ENCODE assay signal across 25 cellular contexts in the genomic region with DNA sequence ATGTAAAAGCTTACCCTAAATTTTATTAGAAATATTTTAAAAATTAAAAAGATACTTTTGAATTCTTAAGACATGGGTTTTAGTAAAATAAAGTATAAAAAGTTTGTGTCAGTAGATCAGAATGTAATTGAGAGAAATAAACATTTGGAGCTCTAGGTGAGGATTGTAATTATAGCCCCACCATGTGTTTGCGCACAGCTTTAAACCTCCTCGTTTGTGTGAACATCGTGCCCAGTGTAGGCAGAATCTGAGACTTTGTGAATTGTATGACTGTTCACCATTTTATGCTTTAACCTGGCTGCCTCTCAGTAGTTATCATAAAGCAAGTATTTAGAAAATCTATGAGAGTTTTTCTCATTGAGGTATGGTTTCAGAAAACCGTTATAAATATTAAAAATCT.
"Had no signal": no experiment of that assay in that cellular context is flagged by ENCODE, and none has a peak within 500 bp of the region (broad histone marks: within the 10 kb centered on the region; RNA-seq: fewer than 3 reads in every experiment).

No MANE protein-coding gene starts in this region.

- H3K4me1 ChIP-seq: gastrocnemius medialis, psoas muscle, stomach, suprapubic skin, tibial nerve had no signal

- H3K4me3 Mint-ChIP-seq: activated CD4-positive, alpha-beta T cell treated with anti-CD3 and anti-CD28 coated beads, Interleukin-2, amount 10 ng/mL, durations not matched to agents 7 days and 5 days; activated CD8-positive, alpha-beta T cell treated with anti-CD3 and anti-CD28 coated beads, Interleukin-2, amount 10 ng/mL, durations not matched to agents 7 days and 5 days; activated naive CD4-positive, alpha-beta T cell treated with anti-CD3 and anti-CD28 coated beads, Interleukin-2, amount 50 U/mL, for 24 hours; activated T-helper 1 cell treated with anti-CD3 and anti-CD28 coated beads, Interleukin-12 subunit alpha, Interleukin-12 subunit beta, Interleukin-2, Interleukin-4 antibody, amounts not matched to agents 30 ng/mL and 10 ng/mL and 1 ng/mL, durations not matched to agents 14 hours and 24 hours and 36 hours; brain; mesothelial cell of epicardium; naive thymus-derived CD8-positive, alpha-beta T cell had no signal

- H3K27me3 Mint-ChIP-seq: activated CD4-positive, alpha-beta T cell treated with anti-CD3 and anti-CD28 coated beads, Interleukin-2, amount 10 ng/mL, durations not matched to agents 7 days and 5 days; activated naive CD4-positive, alpha-beta T cell treated with anti-CD3 and anti-CD28 coated beads, Interleukin-2, amount 50 U/mL, for 24 hours; brain; naive thymus-derived CD8-positive, alpha-beta T cell had no signal

- H3K27ac ChIP-seq: gastrocnemius medialis, psoas muscle, stomach, suprapubic skin, tibial nerve, VCaP had no signal

- DNase-seq: activated CD4-positive, alpha-beta T cell treated with anti-CD3 and anti-CD28 coated beads, Interleukin-2, amount 10 ng/mL, durations not matched to agents 7 days and 5 days; activated CD4-positive, CD25-positive, alpha-beta regulatory T cell treated with anti-CD3 and anti-CD28 coated beads, Interleukin-2, amount 50 U/mL, for 72 hours; activated CD8-positive, alpha-beta T cell treated with anti-CD3 and anti-CD28 coated beads, Interleukin-2, amount 10 ng/mL, durations not matched to agents 7 days and 5 days; activated gamma-delta T cell treated with Interleukin-2 at 50 U/mL for 16 hours; caudate nucleus; dermis blood vessel endothelial cell; effector CD8-positive, alpha-beta T cell; erythroblast; gastrocnemius medialis; head of caudate nucleus; hypothalamus; left ventricle myocardium superior; mammary epithelial cell; naive thymus-derived CD8-positive, alpha-beta T cell; psoas muscle; right cardiac atrium; stimulated activated CD4-positive, alpha-beta T cell treated with anti-CD3 and anti-CD28 coated beads, Interleukin-1b, Interleukin-23, amount 100 ng/mL, for 48 hours; stomach had no signal

- H3K27me3 ChIP-seq: gastrocnemius medialis, stomach, suprapubic skin, tibial nerve had no signal

- H3K4me1 Mint-ChIP-seq: activated CD4-positive, alpha-beta T cell treated with anti-CD3 and anti-CD28 coated beads, Interleukin-2, amount 10 ng/mL, durations not matched to agents 7 days and 5 days; activated naive CD4-positive, alpha-beta T cell treated with anti-CD3 and anti-CD28 coated beads, Interleukin-2, amount 50 U/mL, for 24 hours; brain; mesothelial cell of epicardium had no signal

- H3K9me3 Mint-ChIP-seq: activated CD4-positive, alpha-beta T cell treated with anti-CD3 and anti-CD28 coated beads, Interleukin-2, amount 10 ng/mL, durations not matched to agents 7 days and 5 days; activated naive CD4-positive, alpha-beta T cell treated with anti-CD3 and anti-CD28 coated beads, Interleukin-2, amount 50 U/mL, for 24 hours; activated T-helper 1 cell treated with anti-CD3 and anti-CD28 coated beads, Interleukin-12 subunit alpha, Interleukin-12 subunit beta, Interleukin-2, Interleukin-4 antibody, amounts not matched to agents 30 ng/mL and 10 ng/mL and 1 ng/mL, durations not matched to agents 14 hours and 24 hours and 36 hours; brain; mesothelial cell of epicardium; naive thymus-derived CD8-positive, alpha-beta T cell had no signal

- ATAC-seq: activated CD8-positive, alpha-beta T cell treated with anti-CD3 and anti-CD28 coated beads, Interleukin-2, amount 10 ng/mL, durations not matched to agents 7 days and 5 days; gastrocnemius medialis; left ventricle myocardium superior; naive thymus-derived CD8-positive, alpha-beta T cell; psoas muscle; right cardiac atrium had no signal

- H3K27ac Mint-ChIP-seq: activated CD4-positive, alpha-beta T cell treated with anti-CD3 and anti-CD28 coated beads, Interleukin-2, amount 10 ng/mL, durations not matched to agents 7 days and 5 days; activated CD8-positive, alpha-beta T cell treated with anti-CD3 and anti-CD28 coated beads, Interleukin-2, amount 10 ng/mL, durations not matched to agents 7 days and 5 days; activated naive CD4-positive, alpha-beta T cell treated with anti-CD3 and anti-CD28 coated beads, Interleukin-2, amount 50 U/mL, for 24 hours; activated T-helper 1 cell treated with anti-CD3 and anti-CD28 coated beads, Interleukin-12 subunit alpha, Interleukin-12 subunit beta, Interleukin-2, Interleukin-4 antibody, amounts not matched to agents 30 ng/mL and 10 ng/mL and 1 ng/mL, durations not matched to agents 14 hours and 24 hours and 36 hours; brain; mesothelial cell of epicardium had no signal

- H3K4me3 ChIP-seq: gastrocnemius medialis, psoas muscle, stomach, suprapubic skin, tibial nerve had no signal

- H3K9me3 ChIP-seq: gastrocnemius medialis, psoas muscle, stomach, suprapubic skin, tibial nerve had no signal
